Comparison of ENCODE assay signal across 1 cellular context in the genomic region with DNA sequence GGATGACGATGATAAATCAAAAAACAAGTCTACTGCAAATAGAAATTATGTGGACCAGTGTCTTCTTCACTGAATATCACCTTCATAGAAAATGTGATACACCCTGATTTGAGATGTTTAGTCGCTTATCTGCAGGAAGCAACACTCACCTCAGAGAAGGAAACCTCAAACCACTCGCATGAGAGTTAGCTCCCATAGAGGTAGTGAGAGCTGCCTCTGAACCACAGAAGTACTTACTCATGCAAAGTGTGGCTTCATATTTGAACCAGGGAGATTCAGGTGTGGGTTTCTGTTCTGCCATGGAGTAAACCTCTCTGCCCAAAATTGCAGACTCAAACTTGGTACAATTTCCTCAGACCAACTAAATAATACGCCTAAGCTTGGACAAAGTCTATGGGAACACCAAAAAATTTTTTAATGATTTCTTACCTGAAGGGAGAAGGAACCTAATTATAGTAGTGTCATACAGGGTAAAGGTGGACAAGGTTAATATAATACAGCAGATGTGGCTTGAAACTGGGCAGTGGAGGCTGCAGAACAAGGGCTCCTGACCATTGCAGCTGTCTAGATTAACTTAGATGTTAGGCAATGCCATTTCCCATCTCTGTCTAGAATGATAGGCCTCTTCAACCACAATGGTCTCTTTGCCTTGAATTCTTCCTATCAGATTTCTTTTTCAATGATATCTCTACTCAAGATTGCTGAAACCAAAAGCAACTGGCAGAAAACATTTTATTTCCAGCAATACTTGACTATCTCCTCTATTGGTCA.
TF ChIP-seq lines count a peak whose summit lies in the region.

No MANE protein-coding gene starts in this region.

TF ChIP-seq in HepG2, 621 proteins besides CTCF, POLR2A, EP300 and RAD21 (continued from another document):
- TF ChIP-seq, protein P1, sequence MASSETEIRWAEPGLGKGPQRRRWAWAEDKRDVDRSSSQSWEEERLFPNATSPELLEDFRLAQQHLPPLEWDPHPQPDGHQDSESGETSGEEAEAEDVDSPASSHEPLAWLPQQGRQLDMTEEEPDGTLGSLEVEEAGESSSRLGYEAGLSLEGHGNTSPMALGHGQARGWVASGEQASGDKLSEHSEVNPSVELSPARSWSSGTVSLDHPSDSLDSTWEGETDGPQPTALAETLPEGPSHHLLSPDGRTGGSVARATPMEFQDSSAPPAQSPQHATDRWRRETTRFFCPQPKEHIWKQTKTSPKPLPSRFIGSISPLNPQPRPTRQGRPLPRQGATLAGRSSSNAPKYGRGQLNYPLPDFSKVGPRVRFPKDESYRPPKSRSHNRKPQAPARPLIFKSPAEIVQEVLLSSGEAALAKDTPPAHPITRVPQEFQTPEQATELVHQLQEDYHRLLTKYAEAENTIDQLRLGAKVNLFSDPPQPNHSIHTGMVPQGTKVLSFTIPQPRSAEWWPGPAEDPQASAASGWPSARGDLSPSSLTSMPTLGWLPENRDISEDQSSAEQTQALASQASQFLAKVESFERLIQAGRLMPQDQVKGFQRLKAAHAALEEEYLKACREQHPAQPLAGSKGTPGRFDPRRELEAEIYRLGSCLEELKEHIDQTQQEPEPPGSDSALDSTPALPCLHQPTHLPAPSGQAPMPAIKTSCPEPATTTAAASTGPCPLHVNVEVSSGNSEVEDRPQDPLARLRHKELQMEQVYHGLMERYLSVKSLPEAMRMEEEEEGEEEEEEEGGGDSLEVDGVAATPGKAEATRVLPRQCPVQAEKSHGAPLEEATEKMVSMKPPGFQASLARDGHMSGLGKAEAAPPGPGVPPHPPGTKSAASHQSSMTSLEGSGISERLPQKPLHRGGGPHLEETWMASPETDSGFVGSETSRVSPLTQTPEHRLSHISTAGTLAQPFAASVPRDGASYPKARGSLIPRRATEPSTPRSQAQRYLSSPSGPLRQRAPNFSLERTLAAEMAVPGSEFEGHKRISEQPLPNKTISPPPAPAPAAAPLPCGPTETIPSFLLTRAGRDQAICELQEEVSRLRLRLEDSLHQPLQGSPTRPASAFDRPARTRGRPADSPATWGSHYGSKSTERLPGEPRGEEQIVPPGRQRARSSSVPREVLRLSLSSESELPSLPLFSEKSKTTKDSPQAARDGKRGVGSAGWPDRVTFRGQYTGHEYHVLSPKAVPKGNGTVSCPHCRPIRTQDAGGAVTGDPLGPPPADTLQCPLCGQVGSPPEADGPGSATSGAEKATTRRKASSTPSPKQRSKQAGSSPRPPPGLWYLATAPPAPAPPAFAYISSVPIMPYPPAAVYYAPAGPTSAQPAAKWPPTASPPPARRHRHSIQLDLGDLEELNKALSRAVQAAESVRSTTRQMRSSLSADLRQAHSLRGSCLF (CRISPR knock-in tag; IDR thresholded peaks at IDR 0.05; ENCODE audit: borderline replicate concordance), result no peak
- TF ChIP-seq TRIM24 (CRISPR knock-in tag; IDR thresholded peaks at IDR 0.05) (no peak), ZNF282 (IDR thresholded peaks at IDR 0.05; ENCODE audit: partially characterized antibody) (no peak), MIXL1 (CRISPR knock-in tag; IDR thresholded peaks at IDR 0.05) (no peak), RBFOX2 (IDR thresholded peaks at IDR 0.05; ENCODE audit: low read depth, low read length) (no peak), NPAS2 (CRISPR knock-in tag; IDR thresholded peaks at IDR 0.05; ENCODE audit: borderline replicate concordance) (no peak), ZNF431 (CRISPR knock-in tag; IDR thresholded peaks at IDR 0.05; ENCODE audit: borderline replicate concordance, low read depth) (no peak), SOX6 (IDR thresholded peaks at IDR 0.05) (no peak), SOX6 (CRISPR knock-in tag; IDR thresholded peaks at IDR 0.05) (no peak), KLF9 (CRISPR knock-in tag; IDR thresholded peaks at IDR 0.05; ENCODE audit: low read depth) (no peak), ZNF562 (CRISPR knock-in tag; IDR thresholded peaks at IDR 0.05; ENCODE audit: borderline replicate concordance) (no peak), IKZF1 (IDR thresholded peaks at IDR 0.05) (no peak)
- TF ChIP-seq, protein P2, sequence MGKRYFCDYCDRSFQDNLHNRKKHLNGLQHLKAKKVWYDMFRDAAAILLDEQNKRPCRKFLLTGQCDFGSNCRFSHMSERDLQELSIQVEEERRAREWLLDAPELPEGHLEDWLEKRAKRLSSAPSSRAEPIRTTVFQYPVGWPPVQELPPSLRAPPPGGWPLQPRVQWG (CRISPR knock-in tag; IDR thresholded peaks at IDR 0.05; ENCODE audit: borderline replicate concordance, low read depth), result no peak
- TF ChIP-seq, protein P3, sequence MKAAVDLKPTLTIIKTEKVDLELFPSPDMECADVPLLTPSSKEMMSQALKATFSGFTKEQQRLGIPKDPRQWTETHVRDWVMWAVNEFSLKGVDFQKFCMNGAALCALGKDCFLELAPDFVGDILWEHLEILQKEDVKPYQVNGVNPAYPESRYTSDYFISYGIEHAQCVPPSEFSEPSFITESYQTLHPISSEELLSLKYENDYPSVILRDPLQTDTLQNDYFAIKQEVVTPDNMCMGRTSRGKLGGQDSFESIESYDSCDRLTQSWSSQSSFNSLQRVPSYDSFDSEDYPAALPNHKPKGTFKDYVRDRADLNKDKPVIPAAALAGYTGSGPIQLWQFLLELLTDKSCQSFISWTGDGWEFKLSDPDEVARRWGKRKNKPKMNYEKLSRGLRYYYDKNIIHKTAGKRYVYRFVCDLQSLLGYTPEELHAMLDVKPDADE (CRISPR knock-in tag; IDR thresholded peaks at IDR 0.05), result no peak
TF ChIP-seq in HepG2: peak in this region for 0.
